ENCODE assay signal across 18 cellular contexts in genomic region chr2:189157431-189157830, GRCh38. TPM values are rescaled to one million over a fixed set of nuclear protein-coding genes. Genes with fewer than 3 reads are reported as not detected.
A peak's percentile ranks its signal among the peaks of the same experiment; 100 is the strongest.
DNase-seq lines count a peak whose midpoint lies in the region; ATAC-seq and TF ChIP-seq lines count a peak whose summit lies in the region.
"Had no signal": no experiment of that assay in that cellular context is flagged by ENCODE, and none has a peak within 500 bp of the region (broad histone marks: within the 10 kb centered on the region; RNA-seq: fewer than 3 reads in every experiment).

No MANE protein-coding gene starts in this region.

- no peaks in the 10 kb centered on the region for H3K9me3 ChIP-seq in subcutaneous abdominal adipose tissue (ENCODE audit: control insufficient read depth in 5 of 5, low read length in 5 of 5)

- DNase-seq in EL (peak; percentile 43), fibroblast of peridontal ligament (ENCODE audit: extremely low read depth) (peak; percentile 19), progenitor cell of endocrine pancreas (ENCODE audit: low spot score, unreplicated experiment) (no peak), superior temporal gyrus (ENCODE audit: extremely low spot score) (no peak)
- DNase-seq: ACHN; CD4-positive, alpha-beta T cell; DMS79; NCI-H1048; NCI-H1436 treated with DMSO at 0.1 percent for 48 hours; NCI-H526; SHP77 treated with DMSO at 0.1 percent for 48 hours had no signal

- ATAC-seq in SK-N-SH treated with all-trans-retinoic acid at 6 μM for 48 hours (peak; percentile 36; the same call in 2 of the 3 replicates), GM19455 (IDR thresholded peaks at IDR 0.05; ENCODE audit: unreplicated experiment) (no peak)
- ATAC-seq: HepG2 had no signal

- peaks cover 2 to 40% (median 14%) of the 10 kb centered on the region in 5 donors for H3K4me1 ChIP-seq in subcutaneous abdominal adipose tissue (ENCODE audit: control insufficient read depth in 5 of 5, insufficient read depth in 5 of 5, low read length in 5 of 5)

- no peak overlapping the region for H3K27ac Mint-ChIP-seq in progenitor cell of endocrine pancreas
- H3K27ac Mint-ChIP-seq: B cell; CD4-positive, alpha-beta T cell had no signal

- no peaks in the 10 kb centered on the region for H3K36me3 Mint-ChIP-seq in progenitor cell of endocrine pancreas (ENCODE audit: insufficient read depth)

- H3K4me3 ChIP-seq in subcutaneous abdominal adipose tissue (ENCODE audit: low read depth in 1 of 5, low read length in 5 of 5), result no peak overlapping the region
- H3K4me3 ChIP-seq: GM12878 had no signal

- H3K27me3 ChIP-seq in subcutaneous abdominal adipose tissue (ENCODE audit: control insufficient read depth in 5 of 5, insufficient read depth in 4 of 5, low read length in 5 of 5), result no peaks in the 10 kb centered on the region

- no peak overlapping the region for H3K4me3 Mint-ChIP-seq in progenitor cell of endocrine pancreas (ENCODE audit: low read depth)
- H3K4me3 Mint-ChIP-seq: B cell; CD4-positive, alpha-beta T cell had no signal

- H3K9me3 Mint-ChIP-seq in progenitor cell of endocrine pancreas (ENCODE audit: low read depth), result no peaks in the 10 kb centered on the region
- H3K9me3 Mint-ChIP-seq: CD4-positive, alpha-beta T cell had no signal

- H3K27ac ChIP-seq in subcutaneous abdominal adipose tissue (ENCODE audit: low read depth, low read length), result peak overlapping the region; percentile 39
- H3K27ac ChIP-seq: KMS-11 had no signal

- peaks cover 9% of the 10 kb centered on the region for H3K4me1 Mint-ChIP-seq in progenitor cell of endocrine pancreas (ENCODE audit: low read depth)
- H3K4me1 Mint-ChIP-seq: B cell had no signal

- H3K27me3 Mint-ChIP-seq in progenitor cell of endocrine pancreas, result no peaks in the 10 kb centered on the region
- H3K27me3 Mint-ChIP-seq: B cell; CD4-positive, alpha-beta T cell had no signal

- no peak for TF ChIP-seq CTCF in progenitor cell of endocrine pancreas (IDR thresholded peaks at IDR 0.05; ENCODE audit: unreplicated experiment)

- H3K36me3 ChIP-seq in subcutaneous abdominal adipose tissue (ENCODE audit: control insufficient read depth in 5 of 5, insufficient read depth in 5 of 5, low read length in 5 of 5), result no peaks in the 10 kb centered on the region

- no peak overlapping the region for H3K9ac ChIP-seq in subcutaneous abdominal adipose tissue (ENCODE audit: low read length in 5 of 5)
- H3K9ac ChIP-seq: KMS-11 had no signal

TF ChIP-seq in SK-N-SH treated with all-trans-retinoic acid at 6 μM for 48 hours, 23 proteins besides CTCF, POLR2A, EP300 and RAD21:
- TF ChIP-seq ISL1 (CRISPR knock-in tag; IDR thresholded peaks at IDR 0.05) (peak; percentile 28; the same call in 1 of the 2 replicates), ARNTL (CRISPR knock-in tag; IDR thresholded peaks at IDR 0.05; ENCODE audit: borderline replicate concordance, low read depth) (no peak)

RNA-seq across cellular contexts. Expression of gene COL5A2, which starts 22.1 kb away (rescaled TPM):
- total RNA-seq in progenitor cell of endocrine pancreas, result 4.5 and 6.4 TPM in 2 replicates

Comparison
In these comparisons a context has a peak if more than half of its experiments do, and no peak if none do; other contexts are left out.
1. DNase-seq: peak in EL (single experiment) and fibroblast of peridontal ligament (single experiment); none in progenitor cell of endocrine pancreas (single experiment) and superior temporal gyrus (single experiment).